Comparison of ENCODE assay signal across 1 cellular context in the genomic region with DNA sequence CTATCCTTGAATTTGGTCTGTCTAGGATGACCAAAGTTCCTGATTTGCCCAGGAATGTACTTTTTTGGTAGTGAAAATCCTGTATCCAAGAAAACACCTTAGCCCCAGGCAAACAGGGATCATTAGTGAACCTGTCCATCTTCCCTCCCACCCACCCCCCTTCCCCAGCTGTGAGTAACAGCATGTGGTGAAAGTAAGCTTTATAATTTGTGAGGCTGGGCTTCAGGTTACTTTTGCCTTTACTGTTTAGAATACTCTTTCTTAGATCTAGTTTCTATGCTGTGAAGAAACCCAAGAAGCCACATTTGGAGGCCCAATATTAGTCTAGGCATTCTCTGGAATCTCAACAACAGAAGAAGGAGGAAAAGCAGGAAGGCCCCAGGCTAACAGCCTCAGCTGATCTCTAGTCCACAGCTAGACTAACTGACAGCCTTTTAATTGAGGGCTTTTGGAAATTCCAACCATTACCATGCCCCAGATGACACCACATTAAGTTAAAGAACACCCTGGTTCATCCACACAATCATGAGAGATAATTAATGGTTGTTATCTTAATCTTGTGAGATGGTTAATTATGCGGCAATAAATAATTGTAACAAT.
TF ChIP-seq lines count a peak whose summit lies in the region.

No MANE protein-coding gene starts in this region.

TF ChIP-seq in WTC11, 78 proteins besides CTCF, POLR2A, EP300 and RAD21 (continued from another document):
- TF ChIP-seq, protein P1, sequence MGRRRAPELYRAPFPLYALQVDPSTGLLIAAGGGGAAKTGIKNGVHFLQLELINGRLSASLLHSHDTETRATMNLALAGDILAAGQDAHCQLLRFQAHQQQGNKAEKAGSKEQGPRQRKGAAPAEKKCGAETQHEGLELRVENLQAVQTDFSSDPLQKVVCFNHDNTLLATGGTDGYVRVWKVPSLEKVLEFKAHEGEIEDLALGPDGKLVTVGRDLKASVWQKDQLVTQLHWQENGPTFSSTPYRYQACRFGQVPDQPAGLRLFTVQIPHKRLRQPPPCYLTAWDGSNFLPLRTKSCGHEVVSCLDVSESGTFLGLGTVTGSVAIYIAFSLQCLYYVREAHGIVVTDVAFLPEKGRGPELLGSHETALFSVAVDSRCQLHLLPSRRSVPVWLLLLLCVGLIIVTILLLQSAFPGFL (CRISPR knock-in tag; IDR thresholded peaks at IDR 0.05; ENCODE audit: borderline replicate concordance): no peak
- TF ChIP-seq, protein P2, sequence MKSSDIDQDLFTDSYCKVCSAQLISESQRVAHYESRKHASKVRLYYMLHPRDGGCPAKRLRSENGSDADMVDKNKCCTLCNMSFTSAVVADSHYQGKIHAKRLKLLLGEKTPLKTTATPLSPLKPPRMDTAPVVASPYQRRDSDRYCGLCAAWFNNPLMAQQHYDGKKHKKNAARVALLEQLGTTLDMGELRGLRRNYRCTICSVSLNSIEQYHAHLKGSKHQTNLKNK (CRISPR knock-in tag; IDR thresholded peaks at IDR 0.05): no peak
- TF ChIP-seq TEAD4 (CRISPR knock-in tag; IDR thresholded peaks at IDR 0.05): no peak
- TF ChIP-seq ZNF219 (CRISPR knock-in tag; IDR thresholded peaks at IDR 0.05; ENCODE audit: borderline replicate concordance): no peak
- no peak for TF ChIP-seq MYBL2 (CRISPR knock-in tag; IDR thresholded peaks at IDR 0.05)
- TF ChIP-seq, protein P3, sequence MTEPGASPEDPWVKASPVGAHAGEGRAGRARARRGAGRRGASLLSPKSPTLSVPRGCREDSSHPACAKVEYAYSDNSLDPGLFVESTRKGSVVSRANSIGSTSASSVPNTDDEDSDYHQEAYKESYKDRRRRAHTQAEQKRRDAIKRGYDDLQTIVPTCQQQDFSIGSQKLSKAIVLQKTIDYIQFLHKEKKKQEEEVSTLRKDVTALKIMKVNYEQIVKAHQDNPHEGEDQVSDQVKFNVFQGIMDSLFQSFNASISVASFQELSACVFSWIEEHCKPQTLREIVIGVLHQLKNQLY (CRISPR knock-in tag; IDR thresholded peaks at IDR 0.05): no peak
- no peak for TF ChIP-seq SOX15 (CRISPR knock-in tag; IDR thresholded peaks at IDR 0.05)
- TF ChIP-seq, protein P4, sequence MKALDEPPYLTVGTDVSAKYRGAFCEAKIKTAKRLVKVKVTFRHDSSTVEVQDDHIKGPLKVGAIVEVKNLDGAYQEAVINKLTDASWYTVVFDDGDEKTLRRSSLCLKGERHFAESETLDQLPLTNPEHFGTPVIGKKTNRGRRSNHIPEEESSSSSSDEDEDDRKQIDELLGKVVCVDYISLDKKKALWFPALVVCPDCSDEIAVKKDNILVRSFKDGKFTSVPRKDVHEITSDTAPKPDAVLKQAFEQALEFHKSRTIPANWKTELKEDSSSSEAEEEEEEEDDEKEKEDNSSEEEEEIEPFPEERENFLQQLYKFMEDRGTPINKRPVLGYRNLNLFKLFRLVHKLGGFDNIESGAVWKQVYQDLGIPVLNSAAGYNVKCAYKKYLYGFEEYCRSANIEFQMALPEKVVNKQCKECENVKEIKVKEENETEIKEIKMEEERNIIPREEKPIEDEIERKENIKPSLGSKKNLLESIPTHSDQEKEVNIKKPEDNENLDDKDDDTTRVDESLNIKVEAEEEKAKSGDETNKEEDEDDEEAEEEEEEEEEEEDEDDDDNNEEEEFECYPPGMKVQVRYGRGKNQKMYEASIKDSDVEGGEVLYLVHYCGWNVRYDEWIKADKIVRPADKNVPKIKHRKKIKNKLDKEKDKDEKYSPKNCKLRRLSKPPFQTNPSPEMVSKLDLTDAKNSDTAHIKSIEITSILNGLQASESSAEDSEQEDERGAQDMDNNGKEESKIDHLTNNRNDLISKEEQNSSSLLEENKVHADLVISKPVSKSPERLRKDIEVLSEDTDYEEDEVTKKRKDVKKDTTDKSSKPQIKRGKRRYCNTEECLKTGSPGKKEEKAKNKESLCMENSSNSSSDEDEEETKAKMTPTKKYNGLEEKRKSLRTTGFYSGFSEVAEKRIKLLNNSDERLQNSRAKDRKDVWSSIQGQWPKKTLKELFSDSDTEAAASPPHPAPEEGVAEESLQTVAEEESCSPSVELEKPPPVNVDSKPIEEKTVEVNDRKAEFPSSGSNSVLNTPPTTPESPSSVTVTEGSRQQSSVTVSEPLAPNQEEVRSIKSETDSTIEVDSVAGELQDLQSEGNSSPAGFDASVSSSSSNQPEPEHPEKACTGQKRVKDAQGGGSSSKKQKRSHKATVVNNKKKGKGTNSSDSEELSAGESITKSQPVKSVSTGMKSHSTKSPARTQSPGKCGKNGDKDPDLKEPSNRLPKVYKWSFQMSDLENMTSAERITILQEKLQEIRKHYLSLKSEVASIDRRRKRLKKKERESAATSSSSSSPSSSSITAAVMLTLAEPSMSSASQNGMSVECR (CRISPR knock-in tag; IDR thresholded peaks at IDR 0.05; ENCODE audit: borderline replicate concordance): no peak
TF ChIP-seq in WTC11: peak in this region for 0.
